In the genomic region with DNA sequence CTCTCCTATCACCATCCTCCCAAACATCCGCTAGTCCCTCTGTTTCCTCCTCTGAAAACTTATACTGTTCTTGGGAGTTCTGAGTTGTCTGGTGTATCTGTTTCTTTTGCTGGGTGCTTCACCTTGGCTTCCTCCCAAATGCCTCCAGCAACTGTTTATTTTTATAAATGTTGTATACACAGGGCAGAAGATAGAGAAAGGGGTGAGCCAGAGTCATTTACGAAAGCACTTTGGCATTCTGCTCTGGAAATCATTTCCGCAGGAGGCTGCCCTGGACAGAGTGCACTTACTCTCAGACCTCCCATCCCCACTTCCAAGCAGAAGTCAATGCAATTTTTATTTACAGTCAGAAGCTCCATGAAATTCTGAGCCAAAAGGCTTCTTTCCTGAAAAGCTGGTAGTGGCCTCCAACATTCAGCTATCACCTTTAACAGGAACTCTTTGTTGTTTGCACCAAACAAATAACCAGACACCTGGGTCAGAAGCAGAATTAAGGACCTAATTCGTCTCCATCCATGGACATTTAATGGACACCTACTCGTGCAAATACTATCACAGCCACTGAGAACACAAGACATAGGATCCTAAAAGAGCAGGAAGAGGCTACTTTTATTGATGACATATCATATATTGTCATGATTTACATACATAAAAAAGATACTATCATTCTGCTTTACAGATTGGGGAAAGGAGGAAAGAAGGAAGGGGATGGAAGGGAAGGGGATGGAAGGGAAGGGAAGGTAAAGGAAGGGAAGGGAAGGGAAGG, we compare ENCODE assay signal across 13 cellular contexts.
DNase-seq lines count a peak whose midpoint lies in the region; ATAC-seq and TF ChIP-seq lines count a peak whose summit lies in the region.
"Had no signal": no experiment of that assay in that cellular context is flagged by ENCODE, and none has a peak within 500 bp of the region (broad histone marks: within the 10 kb centered on the region; RNA-seq: fewer than 3 reads in every experiment).

No MANE protein-coding gene starts in this region.

- CTCF ChIA-PET in AG04450 (lab: Charles Lee) = interaction anchor here (1.1 to 1.4 kb wide), 2 partner anchors 15 to 228 kb away, joined by 3 read pairs; no protein-coding TSS in a partner anchor

- no peaks in the 10 kb centered on the region for H3K27me3 ChIP-seq in AG04450 (ENCODE audit: control insufficient read depth, insufficient read depth, low read length)
- H3K27me3 ChIP-seq in liver (ENCODE audit: control insufficient read depth in 4 of 4, insufficient read depth in 4 of 4, low read length in 3 of 4) = no peaks in the 10 kb centered on the region
- H3K27me3 ChIP-seq: BLaER1 treated with 17β-estradiol and CSF1 and Interleukin-3, amounts not matched to agents 10 nM and 100 nM; pancreas had no signal

- H3K4me1 ChIP-seq in liver (ENCODE audit: control insufficient read depth in 4 of 4, insufficient read depth in 4 of 4, low read length in 3 of 4) = peaks cover 2 to 12% (median 8%) of the 10 kb centered on the region in 4 donors
- H3K4me1 ChIP-seq: BLaER1 treated with 17β-estradiol and CSF1 and Interleukin-3, amounts not matched to agents 10 nM and 100 nM; pancreas had no signal

- no peaks in the 10 kb centered on the region for H3K9me3 ChIP-seq in AG04450 (ENCODE audit: control insufficient read depth, insufficient read depth, low read length)
- no peaks in the 10 kb centered on the region for H3K9me3 ChIP-seq in liver (ENCODE audit: control insufficient read depth in 4 of 4, low read length in 3 of 4)
- H3K9me3 ChIP-seq: BLaER1 treated with 17β-estradiol and CSF1 and Interleukin-3, amounts not matched to agents 10 nM and 100 nM; pancreas had no signal

- no peak for ATAC-seq in GM21367 (IDR thresholded peaks at IDR 0.05; ENCODE audit: unreplicated experiment)
- ATAC-seq in GM19328 (IDR thresholded peaks at IDR 0.05; ENCODE audit: unreplicated experiment) = no peak
- ATAC-seq in HG03139 (IDR thresholded peaks at IDR 0.05; ENCODE audit: unreplicated experiment) = no peak

- in situ Hi-C loops in GM13976 (cut with MboI; ENCODE audit: low sequenced_read_pairs, unreplicated experiment) = no loop called here

- POLR2A ChIA-PET in AG04450 (lab: Yijun Ruan, JAX) = interaction anchor here (0.8 to 1.9 kb wide), 3 partner anchors 20 to 238 kb away, joined by 4 to 10 read pairs (median 5); no protein-coding TSS in a partner anchor

- H3K9ac ChIP-seq in liver (ENCODE audit: low read depth in 1 of 2, low read length in 2 of 2) = no peak overlapping the region
- H3K9ac ChIP-seq: BLaER1 treated with 17β-estradiol and CSF1 and Interleukin-3, amounts not matched to agents 10 nM and 100 nM had no signal

- TF ChIP-seq CTCF in AG04450 (IDR thresholded peaks at IDR 0.05; ENCODE audit: low read depth, low read length) = no peak
- TF ChIP-seq CTCF in cardiac fibroblast (IDR thresholded peaks at IDR 0.05; ENCODE audit: low read depth, low read length) = no peak
- TF ChIP-seq CTCF in liver (IDR thresholded peaks at IDR 0.05; ENCODE audit: low read depth, low read length, missing input control) = no peak
- TF ChIP-seq CTCF in GM13976 (IDR thresholded peaks at IDR 0.05; ENCODE audit: borderline replicate concordance, control extremely low read depth, extremely low read depth, insufficient read depth, missing control alignments) = no peak

- no peaks in the 10 kb centered on the region for H3K36me3 ChIP-seq in liver (ENCODE audit: control insufficient read depth in 4 of 4, insufficient read depth in 3 of 4, low read depth in 1 of 4, low read length in 3 of 4)
- H3K36me3 ChIP-seq: BLaER1 treated with 17β-estradiol and CSF1 and Interleukin-3, amounts not matched to agents 10 nM and 100 nM; pancreas had no signal

- H3K4me3 ChIP-seq in AG04450 (ENCODE audit: low read depth, low read length) (no peak overlapping the region), cardiac fibroblast (replicated peaks in 1 of 2; ENCODE audit: low read depth in 2 of 2, low read length in 2 of 2) (no peak overlapping the region), liver (ENCODE audit: low read depth in 1 of 3, low read length in 3 of 3) (no peak overlapping the region)
- H3K4me3 ChIP-seq: BLaER1 treated with 17β-estradiol and CSF1 and Interleukin-3, amounts not matched to agents 10 nM and 100 nM; pancreas had no signal

- peak overlapping the region; percentile 47 for H3K27ac ChIP-seq in AG04450 (ENCODE audit: low read depth, low read length)
- H3K27ac ChIP-seq in liver (ENCODE audit: low read depth in 1 of 2, low read length in 2 of 2) = peak overlapping the region in 1 of 2 donors; percentile 41
- H3K27ac ChIP-seq: BLaER1 treated with 17β-estradiol and CSF1 and Interleukin-3, amounts not matched to agents 10 nM and 100 nM; epithelial cell of prostate; pancreas had no signal

- WGBS in liver = 36% methylated on average over 5 of the region's 5 CpGs

- peak; percentile 38 to 46 for TF ChIP-seq RAD21 in liver (IDR thresholded peaks at IDR 0.05)

- peak; percentile 97 for DNase-seq in AG04450 (ENCODE audit: low read depth, low spot score)
- DNase-seq in M059J (ENCODE audit: low read depth) = peak; percentile 96
- DNase-seq in cardiac fibroblast (ENCODE audit: low read depth in 2 of 2) = peak; percentile 95 to 98
- no peak for DNase-seq in GM13976 (ENCODE audit: low spot score)
- DNase-seq: NCI-H2029; pancreas; stimulated activated CD4-positive, alpha-beta T cell treated with anti-CD3 and anti-CD28 coated beads, Interleukin-4, amount 100 ng/mL, for 1 hour had no signal

TF ChIP-seq in liver, 16 proteins besides CTCF, POLR2A, EP300 and RAD21:
- TF ChIP-seq, protein P1, sequence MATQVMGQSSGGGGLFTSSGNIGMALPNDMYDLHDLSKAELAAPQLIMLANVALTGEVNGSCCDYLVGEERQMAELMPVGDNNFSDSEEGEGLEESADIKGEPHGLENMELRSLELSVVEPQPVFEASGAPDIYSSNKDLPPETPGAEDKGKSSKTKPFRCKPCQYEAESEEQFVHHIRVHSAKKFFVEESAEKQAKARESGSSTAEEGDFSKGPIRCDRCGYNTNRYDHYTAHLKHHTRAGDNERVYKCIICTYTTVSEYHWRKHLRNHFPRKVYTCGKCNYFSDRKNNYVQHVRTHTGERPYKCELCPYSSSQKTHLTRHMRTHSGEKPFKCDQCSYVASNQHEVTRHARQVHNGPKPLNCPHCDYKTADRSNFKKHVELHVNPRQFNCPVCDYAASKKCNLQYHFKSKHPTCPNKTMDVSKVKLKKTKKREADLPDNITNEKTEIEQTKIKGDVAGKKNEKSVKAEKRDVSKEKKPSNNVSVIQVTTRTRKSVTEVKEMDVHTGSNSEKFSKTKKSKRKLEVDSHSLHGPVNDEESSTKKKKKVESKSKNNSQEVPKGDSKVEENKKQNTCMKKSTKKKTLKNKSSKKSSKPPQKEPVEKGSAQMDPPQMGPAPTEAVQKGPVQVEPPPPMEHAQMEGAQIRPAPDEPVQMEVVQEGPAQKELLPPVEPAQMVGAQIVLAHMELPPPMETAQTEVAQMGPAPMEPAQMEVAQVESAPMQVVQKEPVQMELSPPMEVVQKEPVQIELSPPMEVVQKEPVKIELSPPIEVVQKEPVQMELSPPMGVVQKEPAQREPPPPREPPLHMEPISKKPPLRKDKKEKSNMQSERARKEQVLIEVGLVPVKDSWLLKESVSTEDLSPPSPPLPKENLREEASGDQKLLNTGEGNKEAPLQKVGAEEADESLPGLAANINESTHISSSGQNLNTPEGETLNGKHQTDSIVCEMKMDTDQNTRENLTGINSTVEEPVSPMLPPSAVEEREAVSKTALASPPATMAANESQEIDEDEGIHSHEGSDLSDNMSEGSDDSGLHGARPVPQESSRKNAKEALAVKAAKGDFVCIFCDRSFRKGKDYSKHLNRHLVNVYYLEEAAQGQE (IDR thresholded peaks at IDR 0.05) = no peak
- TF ChIP-seq EGR1 (IDR thresholded peaks at IDR 0.05; ENCODE audit: low read depth in 2 of 2) = no peak
- peak in 1 of 2 donors; percentile 80 for TF ChIP-seq RXRA (IDR thresholded peaks at IDR 0.05)
- TF ChIP-seq, protein P2, sequence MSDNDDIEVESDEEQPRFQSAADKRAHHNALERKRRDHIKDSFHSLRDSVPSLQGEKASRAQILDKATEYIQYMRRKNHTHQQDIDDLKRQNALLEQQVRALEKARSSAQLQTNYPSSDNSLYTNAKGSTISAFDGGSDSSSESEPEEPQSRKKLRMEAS (IDR thresholded peaks at IDR 0.05) = peak; percentile 40
- no peak for TF ChIP-seq FOXA1 (IDR thresholded peaks at IDR 0.05)
- peak; percentile 70 for TF ChIP-seq FOXA2 (IDR thresholded peaks at IDR 0.05)
- TF ChIP-seq, protein P3, sequence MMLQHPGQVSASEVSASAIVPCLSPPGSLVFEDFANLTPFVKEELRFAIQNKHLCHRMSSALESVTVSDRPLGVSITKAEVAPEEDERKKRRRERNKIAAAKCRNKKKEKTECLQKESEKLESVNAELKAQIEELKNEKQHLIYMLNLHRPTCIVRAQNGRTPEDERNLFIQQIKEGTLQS (IDR thresholded peaks at IDR 0.05) = no peak
- TF ChIP-seq JUND (IDR thresholded peaks at IDR 0.05) = peak in 1 of 2 donors; percentile 62
- TF ChIP-seq SP1 (IDR thresholded peaks at IDR 0.05) = peak; percentile 36
- no peak for TF ChIP-seq HNF4G (IDR thresholded peaks at IDR 0.05)
- TF ChIP-seq YY1 (IDR thresholded peaks at IDR 0.05) = peak; percentile 47
- TF ChIP-seq NR2F2 (IDR thresholded peaks at IDR 0.05) = peak; percentile 91
- no peak for TF ChIP-seq TAF1 (conservative IDR thresholded peaks at IDR 0.05)
- TF ChIP-seq GABPA (IDR thresholded peaks at IDR 0.05 in 1 of 2, conservative IDR thresholded peaks at IDR 0.05 in 1 of 2) = no peak
- TF ChIP-seq, protein P4, sequence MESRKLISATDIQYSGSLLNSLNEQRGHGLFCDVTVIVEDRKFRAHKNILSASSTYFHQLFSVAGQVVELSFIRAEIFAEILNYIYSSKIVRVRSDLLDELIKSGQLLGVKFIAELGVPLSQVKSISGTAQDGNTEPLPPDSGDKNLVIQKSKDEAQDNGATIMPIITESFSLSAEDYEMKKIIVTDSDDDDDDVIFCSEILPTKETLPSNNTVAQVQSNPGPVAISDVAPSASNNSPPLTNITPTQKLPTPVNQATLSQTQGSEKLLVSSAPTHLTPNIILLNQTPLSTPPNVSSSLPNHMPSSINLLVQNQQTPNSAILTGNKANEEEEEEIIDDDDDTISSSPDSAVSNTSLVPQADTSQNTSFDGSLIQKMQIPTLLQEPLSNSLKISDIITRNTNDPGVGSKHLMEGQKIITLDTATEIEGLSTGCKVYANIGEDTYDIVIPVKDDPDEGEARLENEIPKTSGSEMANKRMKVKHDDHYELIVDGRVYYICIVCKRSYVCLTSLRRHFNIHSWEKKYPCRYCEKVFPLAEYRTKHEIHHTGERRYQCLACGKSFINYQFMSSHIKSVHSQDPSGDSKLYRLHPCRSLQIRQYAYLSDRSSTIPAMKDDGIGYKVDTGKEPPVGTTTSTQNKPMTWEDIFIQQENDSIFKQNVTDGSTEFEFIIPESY (IDR thresholded peaks at IDR 0.05) = peak; percentile 25
- peak in 1 of 2 donors; percentile 70 for TF ChIP-seq HNF4A (conservative IDR thresholded peaks at IDR 0.05)
